Comparison of ENCODE assay signal across 8 cellular contexts in the genomic region with DNA sequence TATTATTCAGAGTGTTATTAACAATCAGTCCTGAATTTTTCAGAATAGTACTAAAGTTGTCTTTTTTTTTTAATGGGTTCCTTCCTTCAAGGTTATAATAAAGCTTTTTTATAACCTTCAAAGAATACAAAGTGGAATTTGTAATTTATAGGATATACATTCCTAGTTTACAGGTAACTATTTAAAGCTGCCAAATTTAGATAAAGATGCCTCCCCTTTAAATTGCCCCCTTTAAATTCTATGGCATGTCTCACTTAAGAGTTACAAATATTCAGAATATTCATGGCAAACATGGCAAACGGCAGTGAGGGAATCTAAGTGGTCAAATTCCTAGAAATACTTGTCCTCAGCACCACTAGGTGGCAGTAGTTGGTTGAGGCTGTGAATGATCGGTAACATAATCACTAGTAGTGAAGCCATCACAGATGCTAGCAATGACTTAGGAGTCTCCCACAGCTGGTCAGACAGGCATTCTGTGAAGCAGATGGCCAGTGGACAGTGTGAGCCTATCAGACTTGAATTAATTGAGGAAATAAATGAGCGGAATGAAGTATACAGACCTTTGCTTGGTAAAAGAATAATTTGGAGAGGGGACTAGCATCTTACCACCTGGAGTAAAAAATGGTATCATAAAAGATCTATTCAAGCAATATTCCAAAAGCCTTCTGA.
DNase-seq lines count a peak whose midpoint lies in the region; ATAC-seq and TF ChIP-seq lines count a peak whose summit lies in the region.

No MANE protein-coding gene starts in this region.

- no peaks in the 10 kb centered on the region for H3K9me3 ChIP-seq in OCI-LY3 (ENCODE audit: insufficient read depth, low read length)
- H3K9me3 ChIP-seq in neural progenitor cell (ENCODE audit: low read depth) = no peaks in the 10 kb centered on the region

- H3F3A ChIP-seq in neural progenitor cell (ENCODE audit: low read depth) = peaks cover 64% of the 10 kb centered on the region

- H3K9ac ChIP-seq in OCI-LY3 (ENCODE audit: low read length) = no peak overlapping the region
- H3K9ac ChIP-seq in neural progenitor cell = no peak overlapping the region

- H2AFZ ChIP-seq in OCI-LY3 (ENCODE audit: low read depth, low read length) (no peak overlapping the region), neural progenitor cell (replicated peaks) (no peak overlapping the region)

- TF ChIP-seq EP300 in Ishikawa (IDR thresholded peaks at IDR 0.05; ENCODE audit: borderline replicate concordance) = no peak

- TF ChIP-seq RAD21 in Ishikawa (IDR thresholded peaks at IDR 0.05; ENCODE audit: low read depth) = peak; percentile 66

- H3K27ac Mint-ChIP-seq in neural progenitor cell (no peak overlapping the region), type B pancreatic cell (peak overlapping the region; percentile 7)

- DNase-seq in DMS153 (lab: John Stamatoyannopoulos, UW) = peak; percentile 72
- DNase-seq in activated T-cell treated with anti-CD3 and anti-CD28 coated beads for 24 hours (ENCODE audit: low read depth) = peak; percentile 18
- DNase-seq in fibroblast of peridontal ligament (ENCODE audit: extremely low read depth) = peak; percentile 92
- DNase-seq in neural progenitor cell (ENCODE audit: low spot score) = peak; percentile 82
- DNase-seq in type B pancreatic cell (ENCODE audit: extremely low spot score, unreplicated experiment) = no peak

- no peak overlapping the region for H3K27ac ChIP-seq in OCI-LY3 (ENCODE audit: low read length)
- no peak overlapping the region for H3K27ac ChIP-seq in neural progenitor cell

- TF ChIP-seq CTCF in OCI-LY3 (IDR thresholded peaks at IDR 0.05; ENCODE audit: low read depth, low read length) = peak; percentile 88
- TF ChIP-seq CTCF in neural progenitor cell (IDR thresholded peaks at IDR 0.05) = peak; percentile 92
- TF ChIP-seq CTCF in type B pancreatic cell (conservative IDR thresholded peaks at IDR 0.05) = peak; percentile 88

- no peaks in the 10 kb centered on the region for H3K79me2 ChIP-seq in OCI-LY3 (ENCODE audit: low read length)
- H3K79me2 ChIP-seq in neural progenitor cell (ENCODE audit: low read depth) = no peaks in the 10 kb centered on the region

- H3K27me3 ChIP-seq in OCI-LY3 (ENCODE audit: low read depth, low read length) (no peaks in the 10 kb centered on the region), neural progenitor cell (no peaks in the 10 kb centered on the region)

- H3K4me1 ChIP-seq in OCI-LY3 (ENCODE audit: low read length) (no peaks in the 10 kb centered on the region), neural progenitor cell (peaks cover 7% of the 10 kb centered on the region)

- H3K36me3 Mint-ChIP-seq in neural progenitor cell = peaks cover 30% of the 10 kb centered on the region
- H3K36me3 Mint-ChIP-seq in type B pancreatic cell = peaks cover 23% of the 10 kb centered on the region

- peak; percentile 73 for ATAC-seq in GM21576 (IDR thresholded peaks at IDR 0.05; ENCODE audit: unreplicated experiment)

- H3K36me3 ChIP-seq in OCI-LY3 (replicated peaks; ENCODE audit: low read depth, low read length) = peaks cover 4% of the 10 kb centered on the region
- H3K36me3 ChIP-seq in neural progenitor cell = peaks cover 38% of the 10 kb centered on the region

- H3K4me3 Mint-ChIP-seq in neural progenitor cell (no peak overlapping the region), type B pancreatic cell (no peak overlapping the region)

- no peaks in the 10 kb centered on the region for H3K27me3 Mint-ChIP-seq in neural progenitor cell (ENCODE audit: insufficient read depth, low read depth)
- H3K27me3 Mint-ChIP-seq in type B pancreatic cell = no peaks in the 10 kb centered on the region

- no peaks in the 10 kb centered on the region for H4K20me1 ChIP-seq in OCI-LY3 (ENCODE audit: insufficient read depth, low read length)
- no peaks in the 10 kb centered on the region for H4K20me1 ChIP-seq in neural progenitor cell (ENCODE audit: low read depth)

- H3K9me3 Mint-ChIP-seq in neural progenitor cell = no peaks in the 10 kb centered on the region
- no peaks in the 10 kb centered on the region for H3K9me3 Mint-ChIP-seq in type B pancreatic cell

- H3K4me2 ChIP-seq in OCI-LY3 (ENCODE audit: low read length) (no peak overlapping the region), neural progenitor cell (no peak overlapping the region)

- no peak overlapping the region for H3K4me3 ChIP-seq in OCI-LY3 (ENCODE audit: low read length)
- no peak overlapping the region for H3K4me3 ChIP-seq in neural progenitor cell

- H3K4me1 Mint-ChIP-seq in neural progenitor cell = peaks cover 2% of the 10 kb centered on the region
- peaks cover 21% of the 10 kb centered on the region for H3K4me1 Mint-ChIP-seq in type B pancreatic cell (ENCODE audit: unreplicated experiment)

TF ChIP-seq in Ishikawa, 13 proteins besides CTCF, POLR2A, EP300 and RAD21:
- TF ChIP-seq TAF1 (IDR thresholded peaks at IDR 0.05; ENCODE audit: low read depth) (no peak), TEAD4 (IDR thresholded peaks at IDR 0.05) (peak; percentile 52; the same call in 1 of the 2 replicates)
- TF ChIP-seq, protein P1, sequence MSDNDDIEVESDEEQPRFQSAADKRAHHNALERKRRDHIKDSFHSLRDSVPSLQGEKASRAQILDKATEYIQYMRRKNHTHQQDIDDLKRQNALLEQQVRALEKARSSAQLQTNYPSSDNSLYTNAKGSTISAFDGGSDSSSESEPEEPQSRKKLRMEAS (IDR thresholded peaks at IDR 0.05) = no peak
